1 cellular context compared by ENCODE assay signal in the genomic region with DNA sequence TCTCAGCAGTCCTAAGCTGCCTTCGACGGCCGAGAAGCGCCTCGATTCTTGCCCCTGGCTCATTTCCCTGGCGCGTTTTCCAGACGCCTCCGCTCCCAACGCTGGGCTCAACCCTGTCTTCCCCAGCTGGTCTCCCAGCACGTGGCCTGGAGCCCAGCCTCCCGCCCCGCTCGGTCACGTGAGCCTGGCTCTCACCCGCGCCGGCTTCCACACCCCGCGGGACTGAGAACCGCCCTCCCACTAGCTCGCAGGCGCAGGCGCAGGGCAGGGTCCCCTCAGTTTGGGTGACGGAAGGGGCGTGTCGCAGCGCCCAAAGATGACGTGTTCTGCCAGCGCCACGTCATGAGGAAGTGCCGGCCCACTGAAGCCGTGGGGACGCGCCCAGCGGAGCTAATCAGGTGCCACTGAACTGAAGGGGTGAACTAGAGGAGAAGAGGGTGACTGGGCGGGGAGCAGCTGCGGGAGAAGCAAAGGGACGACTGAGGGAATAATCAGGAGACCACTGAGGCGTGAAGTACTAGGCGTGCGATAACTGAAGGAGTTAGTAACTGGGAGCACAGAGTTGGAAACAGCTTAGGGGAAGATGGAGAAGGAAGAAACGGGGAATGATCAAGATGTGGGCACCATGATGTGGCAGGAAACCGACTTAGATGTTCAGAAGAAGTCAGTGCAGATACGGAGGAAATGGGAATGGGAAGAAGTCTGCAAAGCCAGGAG.
TF ChIP-seq lines count a peak whose summit lies in the region.

A gene with protein sequence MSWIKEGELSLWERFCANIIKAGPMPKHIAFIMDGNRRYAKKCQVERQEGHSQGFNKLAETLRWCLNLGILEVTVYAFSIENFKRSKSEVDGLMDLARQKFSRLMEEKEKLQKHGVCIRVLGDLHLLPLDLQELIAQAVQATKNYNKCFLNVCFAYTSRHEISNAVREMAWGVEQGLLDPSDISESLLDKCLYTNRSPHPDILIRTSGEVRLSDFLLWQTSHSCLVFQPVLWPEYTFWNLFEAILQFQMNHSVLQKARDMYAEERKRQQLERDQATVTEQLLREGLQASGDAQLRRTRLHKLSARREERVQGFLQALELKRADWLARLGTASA (plus strand): TSS at position 343 of the 717 bp plus-strand sequence. CDS start 625 bp downstream, outside the sequence.

TF ChIP-seq in HepG2, 621 proteins besides CTCF, POLR2A, EP300 and RAD21 (continued from another document and continues in another):
- TF ChIP-seq, protein P1, sequence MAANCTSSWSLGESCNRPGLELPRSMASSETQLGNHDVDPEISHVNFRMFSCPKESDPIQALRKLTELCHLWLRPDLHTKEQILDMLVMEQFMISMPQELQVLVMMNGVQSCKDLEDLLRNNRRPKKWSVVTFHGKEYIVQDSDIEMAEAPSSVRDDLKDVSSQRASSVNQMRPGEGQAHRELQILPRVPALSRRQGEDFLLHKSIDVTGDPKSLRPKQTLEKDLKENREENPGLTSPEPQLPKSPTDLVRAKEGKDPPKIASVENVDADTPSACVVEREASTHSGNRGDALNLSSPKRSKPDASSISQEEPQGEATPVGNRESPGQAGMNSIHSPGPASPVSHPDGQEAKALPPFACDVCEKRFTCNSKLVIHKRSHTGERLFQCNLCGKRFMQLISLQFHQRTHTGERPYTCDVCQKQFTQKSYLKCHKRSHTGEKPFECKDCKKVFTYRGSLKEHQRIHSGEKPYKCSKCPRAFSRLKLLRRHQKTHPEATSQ (CRISPR knock-in tag; IDR thresholded peaks at IDR 0.05; ENCODE audit: borderline replicate concordance) = peak; percentile 96
- TF ChIP-seq RFXAP (CRISPR knock-in tag; IDR thresholded peaks at IDR 0.05; ENCODE audit: borderline replicate concordance) = peak; percentile 87
- TF ChIP-seq ONECUT2 (CRISPR knock-in tag; IDR thresholded peaks at IDR 0.05) = peak; percentile 60; the same call in 1 of the 2 replicates
- peak; percentile 88 for TF ChIP-seq MEF2D (CRISPR knock-in tag; IDR thresholded peaks at IDR 0.05)
- TF ChIP-seq, protein P2, sequence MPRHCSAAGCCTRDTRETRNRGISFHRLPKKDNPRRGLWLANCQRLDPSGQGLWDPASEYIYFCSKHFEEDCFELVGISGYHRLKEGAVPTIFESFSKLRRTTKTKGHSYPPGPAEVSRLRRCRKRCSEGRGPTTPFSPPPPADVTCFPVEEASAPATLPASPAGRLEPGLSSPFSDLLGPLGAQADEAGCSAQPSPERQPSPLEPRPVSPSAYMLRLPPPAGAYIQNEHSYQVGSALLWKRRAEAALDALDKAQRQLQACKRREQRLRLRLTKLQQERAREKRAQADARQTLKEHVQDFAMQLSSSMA (CRISPR knock-in tag; IDR thresholded peaks at IDR 0.05) = peak; percentile 95
- TF ChIP-seq ZNF160 (CRISPR knock-in tag; IDR thresholded peaks at IDR 0.05) = peak; percentile 75; the same call in 1 of the 2 replicates
- TF ChIP-seq, protein P3, sequence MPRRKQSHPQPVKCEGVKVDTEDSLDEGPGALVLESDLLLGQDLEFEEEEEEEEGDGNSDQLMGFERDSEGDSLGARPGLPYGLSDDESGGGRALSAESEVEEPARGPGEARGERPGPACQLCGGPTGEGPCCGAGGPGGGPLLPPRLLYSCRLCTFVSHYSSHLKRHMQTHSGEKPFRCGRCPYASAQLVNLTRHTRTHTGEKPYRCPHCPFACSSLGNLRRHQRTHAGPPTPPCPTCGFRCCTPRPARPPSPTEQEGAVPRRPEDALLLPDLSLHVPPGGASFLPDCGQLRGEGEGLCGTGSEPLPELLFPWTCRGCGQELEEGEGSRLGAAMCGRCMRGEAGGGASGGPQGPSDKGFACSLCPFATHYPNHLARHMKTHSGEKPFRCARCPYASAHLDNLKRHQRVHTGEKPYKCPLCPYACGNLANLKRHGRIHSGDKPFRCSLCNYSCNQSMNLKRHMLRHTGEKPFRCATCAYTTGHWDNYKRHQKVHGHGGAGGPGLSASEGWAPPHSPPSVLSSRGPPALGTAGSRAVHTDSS (CRISPR knock-in tag; conservative IDR thresholded peaks at IDR 0.05) = no peak
- TF ChIP-seq SIN3B (IDR thresholded peaks at IDR 0.05; ENCODE audit: low read length) = peak; percentile 84
- peak; percentile 96 for TF ChIP-seq ZC3H13 (CRISPR knock-in tag; IDR thresholded peaks at IDR 0.05)
- TF ChIP-seq, protein P4, sequence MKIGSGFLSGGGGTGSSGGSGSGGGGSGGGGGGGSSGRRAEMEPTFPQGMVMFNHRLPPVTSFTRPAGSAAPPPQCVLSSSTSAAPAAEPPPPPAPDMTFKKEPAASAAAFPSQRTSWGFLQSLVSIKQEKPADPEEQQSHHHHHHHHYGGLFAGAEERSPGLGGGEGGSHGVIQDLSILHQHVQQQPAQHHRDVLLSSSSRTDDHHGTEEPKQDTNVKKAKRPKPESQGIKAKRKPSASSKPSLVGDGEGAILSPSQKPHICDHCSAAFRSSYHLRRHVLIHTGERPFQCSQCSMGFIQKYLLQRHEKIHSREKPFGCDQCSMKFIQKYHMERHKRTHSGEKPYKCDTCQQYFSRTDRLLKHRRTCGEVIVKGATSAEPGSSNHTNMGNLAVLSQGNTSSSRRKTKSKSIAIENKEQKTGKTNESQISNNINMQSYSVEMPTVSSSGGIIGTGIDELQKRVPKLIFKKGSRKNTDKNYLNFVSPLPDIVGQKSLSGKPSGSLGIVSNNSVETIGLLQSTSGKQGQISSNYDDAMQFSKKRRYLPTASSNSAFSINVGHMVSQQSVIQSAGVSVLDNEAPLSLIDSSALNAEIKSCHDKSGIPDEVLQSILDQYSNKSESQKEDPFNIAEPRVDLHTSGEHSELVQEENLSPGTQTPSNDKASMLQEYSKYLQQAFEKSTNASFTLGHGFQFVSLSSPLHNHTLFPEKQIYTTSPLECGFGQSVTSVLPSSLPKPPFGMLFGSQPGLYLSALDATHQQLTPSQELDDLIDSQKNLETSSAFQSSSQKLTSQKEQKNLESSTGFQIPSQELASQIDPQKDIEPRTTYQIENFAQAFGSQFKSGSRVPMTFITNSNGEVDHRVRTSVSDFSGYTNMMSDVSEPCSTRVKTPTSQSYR (CRISPR knock-in tag; IDR thresholded peaks at IDR 0.05; ENCODE audit: borderline replicate concordance) = peak; percentile 68
- TF ChIP-seq, protein P5, sequence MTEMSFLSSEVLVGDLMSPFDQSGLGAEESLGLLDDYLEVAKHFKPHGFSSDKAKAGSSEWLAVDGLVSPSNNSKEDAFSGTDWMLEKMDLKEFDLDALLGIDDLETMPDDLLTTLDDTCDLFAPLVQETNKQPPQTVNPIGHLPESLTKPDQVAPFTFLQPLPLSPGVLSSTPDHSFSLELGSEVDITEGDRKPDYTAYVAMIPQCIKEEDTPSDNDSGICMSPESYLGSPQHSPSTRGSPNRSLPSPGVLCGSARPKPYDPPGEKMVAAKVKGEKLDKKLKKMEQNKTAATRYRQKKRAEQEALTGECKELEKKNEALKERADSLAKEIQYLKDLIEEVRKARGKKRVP (CRISPR knock-in tag; IDR thresholded peaks at IDR 0.05) = peak in 1 of 2 experiments; percentile 83; a peak in 2 of 4 replicates
- TF ChIP-seq HOXA5 (CRISPR knock-in tag; IDR thresholded peaks at IDR 0.05) = no peak; the same call in 1 of the 2 replicates
- TF ChIP-seq ATF7 (IDR thresholded peaks at IDR 0.05) = peak; percentile 70
- TF ChIP-seq ATF7 (CRISPR knock-in tag; IDR thresholded peaks at IDR 0.05) = peak; percentile 88
- TF ChIP-seq NPAS2 (CRISPR knock-in tag; IDR thresholded peaks at IDR 0.05; ENCODE audit: borderline replicate concordance) = no peak
- TF ChIP-seq, protein P6, sequence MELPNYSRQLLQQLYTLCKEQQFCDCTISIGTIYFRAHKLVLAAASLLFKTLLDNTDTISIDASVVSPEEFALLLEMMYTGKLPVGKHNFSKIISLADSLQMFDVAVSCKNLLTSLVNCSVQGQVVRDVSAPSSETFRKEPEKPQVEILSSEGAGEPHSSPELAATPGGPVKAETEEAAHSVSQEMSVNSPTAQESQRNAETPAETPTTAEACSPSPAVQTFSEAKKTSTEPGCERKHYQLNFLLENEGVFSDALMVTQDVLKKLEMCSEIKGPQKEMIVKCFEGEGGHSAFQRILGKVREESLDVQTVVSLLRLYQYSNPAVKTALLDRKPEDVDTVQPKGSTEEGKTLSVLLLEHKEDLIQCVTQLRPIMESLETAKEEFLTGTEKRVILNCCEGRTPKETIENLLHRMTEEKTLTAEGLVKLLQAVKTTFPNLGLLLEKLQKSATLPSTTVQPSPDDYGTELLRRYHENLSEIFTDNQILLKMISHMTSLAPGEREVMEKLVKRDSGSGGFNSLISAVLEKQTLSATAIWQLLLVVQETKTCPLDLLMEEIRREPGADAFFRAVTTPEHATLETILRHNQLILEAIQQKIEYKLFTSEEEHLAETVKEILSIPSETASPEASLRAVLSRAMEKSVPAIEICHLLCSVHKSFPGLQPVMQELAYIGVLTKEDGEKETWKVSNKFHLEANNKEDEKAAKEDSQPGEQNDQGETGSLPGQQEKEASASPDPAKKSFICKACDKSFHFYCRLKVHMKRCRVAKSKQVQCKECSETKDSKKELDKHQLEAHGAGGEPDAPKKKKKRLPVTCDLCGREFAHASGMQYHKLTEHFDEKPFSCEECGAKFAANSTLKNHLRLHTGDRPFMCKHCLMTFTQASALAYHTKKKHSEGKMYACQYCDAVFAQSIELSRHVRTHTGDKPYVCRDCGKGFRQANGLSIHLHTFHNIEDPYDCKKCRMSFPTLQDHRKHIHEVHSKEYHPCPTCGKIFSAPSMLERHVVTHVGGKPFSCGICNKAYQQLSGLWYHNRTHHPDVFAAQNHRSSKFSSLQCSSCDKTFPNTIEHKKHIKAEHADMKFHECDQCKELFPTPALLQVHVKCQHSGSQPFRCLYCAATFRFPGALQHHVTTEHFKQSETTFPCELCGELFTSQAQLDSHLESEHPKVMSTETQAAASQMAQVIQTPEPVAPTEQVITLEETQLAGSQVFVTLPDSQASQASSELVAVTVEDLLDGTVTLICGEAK (IDR thresholded peaks at IDR 0.05) = no peak
- TF ChIP-seq, protein P6 (CRISPR knock-in tag; IDR thresholded peaks at IDR 0.05) = peak; percentile 83
- TF ChIP-seq, protein P7, sequence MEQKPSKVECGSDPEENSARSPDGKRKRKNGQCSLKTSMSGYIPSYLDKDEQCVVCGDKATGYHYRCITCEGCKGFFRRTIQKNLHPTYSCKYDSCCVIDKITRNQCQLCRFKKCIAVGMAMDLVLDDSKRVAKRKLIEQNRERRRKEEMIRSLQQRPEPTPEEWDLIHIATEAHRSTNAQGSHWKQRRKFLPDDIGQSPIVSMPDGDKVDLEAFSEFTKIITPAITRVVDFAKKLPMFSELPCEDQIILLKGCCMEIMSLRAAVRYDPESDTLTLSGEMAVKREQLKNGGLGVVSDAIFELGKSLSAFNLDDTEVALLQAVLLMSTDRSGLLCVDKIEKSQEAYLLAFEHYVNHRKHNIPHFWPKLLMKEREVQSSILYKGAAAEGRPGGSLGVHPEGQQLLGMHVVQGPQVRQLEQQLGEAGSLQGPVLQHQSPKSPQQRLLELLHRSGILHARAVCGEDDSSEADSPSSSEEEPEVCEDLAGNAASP (CRISPR knock-in tag; IDR thresholded peaks at IDR 0.05; ENCODE audit: borderline replicate concordance) = peak; percentile 82
- TF ChIP-seq, protein P8, sequence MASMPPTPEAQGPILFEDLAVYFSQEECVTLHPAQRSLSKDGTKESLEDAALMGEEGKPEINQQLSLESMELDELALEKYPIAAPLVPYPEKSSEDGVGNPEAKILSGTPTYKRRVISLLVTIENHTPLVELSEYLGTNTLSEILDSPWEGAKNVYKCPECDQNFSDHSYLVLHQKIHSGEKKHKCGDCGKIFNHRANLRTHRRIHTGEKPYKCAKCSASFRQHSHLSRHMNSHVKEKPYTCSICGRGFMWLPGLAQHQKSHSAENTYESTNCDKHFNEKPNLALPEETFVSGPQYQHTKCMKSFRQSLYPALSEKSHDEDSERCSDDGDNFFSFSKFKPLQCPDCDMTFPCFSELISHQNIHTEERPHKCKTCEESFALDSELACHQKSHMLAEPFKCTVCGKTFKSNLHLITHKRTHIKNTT (CRISPR knock-in tag; IDR thresholded peaks at IDR 0.05) = no peak
- TF ChIP-seq ZFY (CRISPR knock-in tag; IDR thresholded peaks at IDR 0.05) = peak; percentile 73
- TF ChIP-seq GPN1 (CRISPR knock-in tag; IDR thresholded peaks at IDR 0.05; ENCODE audit: borderline replicate concordance) = 0 out of 2 replicates have a peak, but pooled peaks have one; percentile 34
- TF ChIP-seq MAFK (conservative IDR thresholded peaks at IDR 0.05 in 1 of 2, IDR thresholded peaks at IDR 0.05 in 1 of 2; ENCODE audit: low read length in 2 of 2) = no peak
- TF ChIP-seq SNAPC2 (CRISPR knock-in tag; IDR thresholded peaks at IDR 0.05) = peak; percentile 97
- peak; percentile 91; the same call in 1 of the 2 replicates for TF ChIP-seq NFKBIZ (CRISPR knock-in tag; IDR thresholded peaks at IDR 0.05)
- no peak for TF ChIP-seq ATM (IDR thresholded peaks at IDR 0.05; ENCODE audit: borderline replicate concordance)
- TF ChIP-seq, protein P9, sequence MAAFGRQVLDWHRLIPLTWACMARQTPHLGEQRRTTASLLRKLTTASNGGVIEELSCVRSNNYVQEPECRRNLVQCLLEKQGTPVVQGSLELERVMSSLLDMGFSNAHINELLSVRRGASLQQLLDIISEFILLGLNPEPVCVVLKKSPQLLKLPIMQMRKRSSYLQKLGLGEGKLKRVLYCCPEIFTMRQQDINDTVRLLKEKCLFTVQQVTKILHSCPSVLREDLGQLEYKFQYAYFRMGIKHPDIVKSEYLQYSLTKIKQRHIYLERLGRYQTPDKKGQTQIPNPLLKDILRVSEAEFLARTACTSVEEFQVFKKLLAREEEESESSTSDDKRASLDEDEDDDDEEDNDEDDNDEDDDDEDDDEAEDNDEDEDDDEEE (CRISPR knock-in tag; IDR thresholded peaks at IDR 0.05) = peak; percentile 92
